In the genomic region with DNA sequence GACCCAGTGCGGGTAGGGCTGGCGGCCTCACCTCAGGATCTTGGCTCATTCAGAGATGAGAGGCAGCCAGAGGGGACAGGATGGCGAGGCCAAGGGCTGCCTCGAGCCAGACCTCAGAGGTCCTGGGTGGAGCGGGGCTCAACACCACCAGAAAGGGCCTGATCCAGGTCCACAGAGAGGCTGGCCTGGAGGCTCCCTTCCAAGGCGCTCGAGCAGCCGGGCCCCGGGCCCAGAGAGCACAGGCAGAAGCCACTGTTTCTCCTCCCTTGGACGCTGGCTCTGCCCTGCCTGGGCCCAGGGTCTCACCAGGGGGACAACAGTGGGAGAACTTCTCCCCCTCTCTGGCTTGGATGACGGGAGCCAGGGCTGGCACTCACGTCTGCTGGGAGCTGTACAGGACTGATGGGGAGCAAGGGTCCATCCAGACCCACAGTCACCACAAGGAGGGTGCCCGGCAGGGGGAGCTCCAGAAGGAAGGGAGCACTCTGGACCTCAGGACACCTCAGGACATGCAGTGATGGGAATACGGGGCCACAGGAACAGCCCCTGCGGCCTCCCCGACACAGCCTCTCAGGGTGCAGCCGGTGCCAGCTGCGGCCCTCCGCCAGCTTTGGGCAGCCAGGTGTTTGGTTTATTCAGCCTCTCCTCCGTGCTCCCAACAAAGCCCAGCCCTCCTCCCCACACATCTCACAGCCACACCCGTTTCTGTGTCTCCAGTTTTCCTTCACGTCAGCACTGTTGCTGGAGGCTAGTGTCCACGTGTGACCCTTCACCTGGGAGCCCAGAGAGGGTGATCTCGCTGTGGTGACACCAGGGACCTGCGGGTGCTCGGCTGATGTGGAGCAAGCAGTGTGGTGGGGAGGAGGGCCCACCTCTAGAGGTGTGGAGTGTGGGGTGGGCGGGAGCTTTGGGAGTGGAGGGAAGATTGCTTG, we compare ENCODE assay signal across 18 cellular contexts. TPM values are rescaled to one million over a fixed set of nuclear protein-coding genes. Genes with fewer than 3 reads are reported as not detected.
DNase-seq lines count a peak whose midpoint lies in the region; TF ChIP-seq lines count a peak whose summit lies in the region.
"Had no signal": no experiment of that assay in that cellular context is flagged by ENCODE, and none has a peak within 500 bp of the region (broad histone marks: within the 10 kb centered on the region; RNA-seq: fewer than 3 reads in every experiment).

No MANE protein-coding gene starts in this region.

- no peak for TF ChIP-seq CTCF in neural crest cell (conservative IDR thresholded peaks at IDR 0.05)

- in situ Hi-C loops in SK-MEL-5 (cut with HindIII; ENCODE audit: low pct_unique_long_range_greater_than_20kb, low sequenced_read_pairs): no loop called here

- DNase-seq in DMS53 (lab: John Stamatoyannopoulos, UW) (peak; percentile 60), DMS53 treated with DMSO at 0.1 percent for 48 hours (lab: John Stamatoyannopoulos, UW; ENCODE audit: unreplicated experiment) (no peak), SK-MEL-5 (ENCODE audit: low read depth, low spot score) (peak; percentile 44), neural crest cell (ENCODE audit: low read depth, low spot score) (no peak), NCI-H1048 (lab: John Stamatoyannopoulos, UW) (no peak)
- no peak for DNase-seq in activated CD4-positive, alpha-beta T cell treated with anti-CD3 and anti-CD28 coated beads for 4 hours
- DNase-seq: activated CD8-positive, alpha-beta T cell treated with anti-CD3 and anti-CD28 coated beads, Interleukin-2, amount 10 ng/mL, durations not matched to agents 7 days and 5 days; adrenal gland; CD4-positive, CD25-positive, alpha-beta regulatory T cell; HCEC 1CT; immature natural killer cell; mammary epithelial cell; NK-92 treated with Interleukin-12 subunit alpha and Interleukin-12 subunit beta, amount 100 ng/mL, for 24 hours had no signal

- no peaks in the 10 kb centered on the region for H3K9me3 Mint-ChIP-seq in neural crest cell
- H3K9me3 Mint-ChIP-seq: activated T-helper 17 cell treated with anti-CD3 and anti-CD28 coated beads, Interleukin-2, amount 50 U/mL, for 72 hours; CD4-positive, CD25-positive, alpha-beta regulatory T cell; IgD-negative memory B cell; immature natural killer cell; nephron had no signal

- H3K27ac Mint-ChIP-seq in neural crest cell (ENCODE audit: unreplicated experiment): no peak overlapping the region
- H3K27ac Mint-ChIP-seq: activated CD8-positive, alpha-beta T cell treated with anti-CD3 and anti-CD28 coated beads, Interleukin-2, amount 10 ng/mL, durations not matched to agents 7 days and 5 days; activated T-helper 17 cell treated with anti-CD3 and anti-CD28 coated beads, Interleukin-2, amount 50 U/mL, for 72 hours; CD4-positive, CD25-positive, alpha-beta regulatory T cell; IgD-negative memory B cell; immature natural killer cell; nephron had no signal

- H3K36me3 Mint-ChIP-seq in neural crest cell (ENCODE audit: low read depth): peaks cover 9% of the 10 kb centered on the region
- H3K36me3 Mint-ChIP-seq: immature natural killer cell had no signal

- H3K4me3 Mint-ChIP-seq in neural crest cell: peak overlapping the region; percentile 73
- H3K4me3 Mint-ChIP-seq: activated CD8-positive, alpha-beta T cell treated with anti-CD3 and anti-CD28 coated beads, Interleukin-2, amount 10 ng/mL, durations not matched to agents 7 days and 5 days; activated T-helper 17 cell treated with anti-CD3 and anti-CD28 coated beads, Interleukin-2, amount 50 U/mL, for 72 hours; IgD-negative memory B cell; immature natural killer cell; nephron had no signal

- H3K27me3 Mint-ChIP-seq in neural crest cell (ENCODE audit: low read depth): no peaks in the 10 kb centered on the region
- H3K27me3 Mint-ChIP-seq: activated T-helper 17 cell treated with anti-CD3 and anti-CD28 coated beads, Interleukin-2, amount 50 U/mL, for 72 hours; CD4-positive, CD25-positive, alpha-beta regulatory T cell; IgD-negative memory B cell had no signal

- H3K4me1 Mint-ChIP-seq in neural crest cell: no peaks in the 10 kb centered on the region
- H3K4me1 Mint-ChIP-seq: activated T-helper 17 cell treated with anti-CD3 and anti-CD28 coated beads, Interleukin-2, amount 50 U/mL, for 72 hours; IgD-negative memory B cell; nephron had no signal

RNA-seq across cellular contexts. Expression of a gene that starts 8.7 kb away (rescaled TPM):
- 1,088 and 1,497 TPM in 2 replicates for total RNA-seq in SK-MEL-5 (2014; rRNA removed; shearing (Covaris generic))
- polyA plus RNA-seq in SK-MEL-5 (2015; cell fraction: cytosol; rRNA removed): 2,008 and 2,458 TPM in 2 replicates
- 362 and 423 TPM in 2 replicates for polyA plus RNA-seq in SK-MEL-5 (2015; cell fraction: nucleus; rRNA removed)
- total RNA-seq in neural crest cell: 1,298 and 1,312 TPM in 2 replicates

RNA-seq across cellular contexts. Expression of a gene that starts 11.5 kb away (rescaled TPM):
- 2.9 TPM in 2 replicates for total RNA-seq in SK-MEL-5 (2014; rRNA removed; shearing (Covaris generic))
- polyA plus RNA-seq in SK-MEL-5 (2015; cell fraction: cytosol; rRNA removed): 6.1 and 9.5 TPM in 2 replicates
- polyA plus RNA-seq in SK-MEL-5 (2015; cell fraction: nucleus; rRNA removed): 8.1 and 8.6 TPM in 2 replicates
- 25.2 and 26.6 TPM in 2 replicates for total RNA-seq in neural crest cell

RNA-seq across cellular contexts. Expression of a gene that starts 28.5 kb away (rescaled TPM):
- total RNA-seq in SK-MEL-5 (2014; rRNA removed; shearing (Covaris generic)): 4.1 and 6.8 TPM in 2 replicates
- 20.9 and 24.3 TPM in 2 replicates for polyA plus RNA-seq in SK-MEL-5 (2015; cell fraction: cytosol; rRNA removed)
- 103 and 129 TPM in 2 replicates for polyA plus RNA-seq in SK-MEL-5 (2015; cell fraction: nucleus; rRNA removed)
- total RNA-seq in neural crest cell: 35.0 and 38.8 TPM in 2 replicates

RNA-seq across cellular contexts. Expression of a gene that starts 31.8 kb away (rescaled TPM):
- total RNA-seq in SK-MEL-5 (2014; rRNA removed; shearing (Covaris generic)): 0.03 TPM in 1 of 2 replicates, not detected in the other
- polyA plus RNA-seq in SK-MEL-5 (2015; cell fraction: cytosol; rRNA removed): 0.03 TPM in 1 of 2 replicates, not detected in the other
- polyA plus RNA-seq in SK-MEL-5 (2015; cell fraction: nucleus; rRNA removed): not detected in 2 replicates
- total RNA-seq in neural crest cell: not detected in 2 replicates
- total RNA-seq: activated CD8-positive, alpha-beta T cell treated with anti-CD3 and anti-CD28 coated beads, Interleukin-2, amount 10 ng/mL, durations not matched to agents 7 days and 5 days; activated T-helper 17 cell treated with anti-CD3 and anti-CD28 coated beads, Interleukin-2, amount 50 U/mL, for 72 hours; adrenal gland; CD4-positive, CD25-positive, alpha-beta regulatory T cell; cerebellum; glomerular endothelial cell had no signal
- polyA plus RNA-seq: adrenal gland; CD4-positive, CD25-positive, alpha-beta regulatory T cell; IgD-negative memory B cell; immature natural killer cell had no signal

Comparison
In these comparisons a context has a peak if more than half of its experiments do, and no peak if none do; other contexts are left out.
1. DNase-seq: peak in DMS53 (single experiment) and SK-MEL-5 (single experiment); none in DMS53 treated with DMSO at 0.1 percent for 48 hours (single experiment), neural crest cell (single experiment), activated CD4-positive, alpha-beta T cell treated with anti-CD3 and anti-CD28 coated beads for 4 hours (0 of 2) and NCI-H1048 (single experiment).